Comparison of ENCODE assay signal across 28 cellular contexts in the genomic region with DNA sequence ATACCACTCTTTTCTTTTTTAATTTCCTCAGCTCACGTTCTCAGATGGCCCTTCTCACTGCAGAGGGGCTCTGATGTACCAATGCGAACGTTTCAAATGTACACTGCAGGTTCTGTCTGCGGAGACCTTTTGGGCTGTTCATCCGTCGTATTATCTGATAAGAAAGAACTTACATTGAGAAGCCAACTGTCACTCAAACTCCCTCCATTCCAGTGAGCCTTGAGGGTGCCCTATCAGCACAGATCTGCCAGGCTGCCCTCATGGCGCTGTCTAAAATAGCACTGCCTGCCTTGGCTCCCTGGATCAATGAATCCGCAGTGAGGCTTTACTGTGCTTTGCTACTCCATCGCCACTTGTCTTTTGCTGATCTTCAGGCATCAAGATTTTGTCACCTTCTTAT.
"Had no signal": no experiment of that assay in that cellular context is flagged by ENCODE, and none has a peak within 500 bp of the region (broad histone marks: within the 10 kb centered on the region; RNA-seq: fewer than 3 reads in every experiment).

No MANE protein-coding gene starts in this region.

- H3K4me1 ChIP-seq: pancreas, psoas muscle, right lobe of liver, sigmoid colon, stomach, thyroid gland, tibial nerve, upper lobe of left lung, vagina had no signal

- H3K4me3 Mint-ChIP-seq: natural killer cell treated with Interleukin-12 subunit alpha and Interleukin-12 subunit beta and Interleukin-15 and Interleukin-18, amount 100 ng/mL, for 72 hours; nephron progenitor cell; neural crest cell; stimulated activated effector memory CD8-positive, alpha-beta T cell treated with anti-CD3 and anti-CD28 coated beads, Interleukin-12 subunit alpha, Interleukin-12 subunit beta, amount 100 ng/mL, for 72 hours; stimulated activated naive B cell treated with anti-CD40 and anti-IgM and Interleukin-4, amounts not matched to agents 10 μg/mL and 1 μg/mL and 100 μg/mL, for 72 hours; stimulated activated naive CD8-positive, alpha-beta T cell treated with anti-CD3 and anti-CD28 coated beads, Interleukin-15, Interleukin-2, amounts not matched to agents 100 ng/mL and 50 ng/mL, for 24 hours had no signal

- H3K9me3 ChIP-seq: neutrophil, pancreas, psoas muscle, right lobe of liver, sigmoid colon, stomach, thoracic aorta, thyroid gland, tibial nerve, upper lobe of left lung, vagina had no signal

- DNase-seq: nephron progenitor cell; pancreas; posterior cingulate gyrus; psoas muscle; right cardiac atrium; right lobe of liver; sigmoid colon; small intestine; stimulated activated CD4-positive, alpha-beta T cell treated with anti-CD3 and anti-CD28 coated beads, Interleukin-15, amount 100 ng/mL, for 24 hours; stimulated activated CD4-positive, alpha-beta T cell treated with anti-CD3 and anti-CD28 coated beads, Interleukin-2, amount 100 ng/mL, for 24 hours; stimulated activated CD4-positive, alpha-beta T cell treated with anti-CD3 and anti-CD28 coated beads, Interleukin-2, amount 100 ng/mL, for 48 hours; stimulated activated CD4-positive, alpha-beta T cell treated with anti-CD3 and anti-CD28 coated beads, Interleukin-4, amount 100 ng/mL, for 24 hours; stimulated activated naive B cell treated with anti-CD40 and anti-IgM and Interleukin-4, amounts not matched to agents 10 μg/mL and 1 μg/mL and 100 μg/mL, for 72 hours; stimulated activated naive CD4-positive, alpha-beta T cell treated with Interleukin-2 at 50 U/mL for 16 hours; stomach; thyroid gland; trophoblast cell; upper lobe of left lung had no signal

- H3K36me3 ChIP-seq: neutrophil, pancreas, right lobe of liver, sigmoid colon, stomach, thoracic aorta, thyroid gland, tibial nerve, upper lobe of left lung, vagina had no signal

- H3K27ac ChIP-seq: neutrophil, pancreas, psoas muscle, right lobe of liver, sigmoid colon, stomach, thoracic aorta, thyroid gland, tibial nerve, upper lobe of left lung, vagina had no signal

- H3K4me3 ChIP-seq: pancreas, psoas muscle, right lobe of liver, sigmoid colon, stomach, thoracic aorta, thyroid gland, tibial nerve, upper lobe of left lung, vagina had no signal

- H3K27me3 ChIP-seq: neutrophil, pancreas, right lobe of liver, sigmoid colon, stomach, thyroid gland, tibial nerve, upper lobe of left lung, vagina had no signal

- H3K27me3 Mint-ChIP-seq: progenitor cell of endocrine pancreas; stimulated activated naive CD8-positive, alpha-beta T cell treated with anti-CD3 and anti-CD28 coated beads, Interleukin-15, Interleukin-2, amounts not matched to agents 100 ng/mL and 50 ng/mL, for 24 hours had no signal

- H3K4me1 Mint-ChIP-seq: nephron progenitor cell; neural crest cell; stimulated activated effector memory CD8-positive, alpha-beta T cell treated with anti-CD3 and anti-CD28 coated beads, Interleukin-12 subunit alpha, Interleukin-12 subunit beta, amount 100 ng/mL, for 72 hours; stimulated activated naive B cell treated with anti-CD40 and anti-IgM and Interleukin-4, amounts not matched to agents 10 μg/mL and 1 μg/mL and 100 μg/mL, for 72 hours had no signal

- ATAC-seq: natural killer cell treated with Interleukin-12 subunit alpha and Interleukin-12 subunit beta and Interleukin-15 and Interleukin-18, amount 100 ng/mL, for 72 hours; pancreas; psoas muscle; right cardiac atrium; right lobe of liver; stimulated activated effector memory CD8-positive, alpha-beta T cell treated with anti-CD3 and anti-CD28 coated beads, Interleukin-12 subunit alpha, Interleukin-12 subunit beta, amount 100 ng/mL, for 72 hours; stimulated activated naive B cell treated with anti-CD40 and anti-IgM and Interleukin-4, amounts not matched to agents 10 μg/mL and 1 μg/mL and 100 μg/mL, for 72 hours had no signal

- H3K9me3 Mint-ChIP-seq: natural killer cell treated with Interleukin-12 subunit alpha and Interleukin-12 subunit beta and Interleukin-15 and Interleukin-18, amount 100 ng/mL, for 72 hours; nephron progenitor cell; neural crest cell; stimulated activated effector memory CD8-positive, alpha-beta T cell treated with anti-CD3 and anti-CD28 coated beads, Interleukin-12 subunit alpha, Interleukin-12 subunit beta, amount 100 ng/mL, for 72 hours; stimulated activated naive B cell treated with anti-CD40 and anti-IgM and Interleukin-4, amounts not matched to agents 10 μg/mL and 1 μg/mL and 100 μg/mL, for 72 hours; stimulated activated naive CD8-positive, alpha-beta T cell treated with anti-CD3 and anti-CD28 coated beads, Interleukin-15, Interleukin-2, amounts not matched to agents 100 ng/mL and 50 ng/mL, for 24 hours had no signal

- FAIRE-seq: pancreas, small intestine, urothelium cell line had no signal

- H3K27ac Mint-ChIP-seq: natural killer cell treated with Interleukin-12 subunit alpha and Interleukin-12 subunit beta and Interleukin-15 and Interleukin-18, amount 100 ng/mL, for 72 hours; nephron progenitor cell; progenitor cell of endocrine pancreas; stimulated activated effector memory CD8-positive, alpha-beta T cell treated with anti-CD3 and anti-CD28 coated beads, Interleukin-12 subunit alpha, Interleukin-12 subunit beta, amount 100 ng/mL, for 72 hours; stimulated activated naive B cell treated with anti-CD40 and anti-IgM and Interleukin-4, amounts not matched to agents 10 μg/mL and 1 μg/mL and 100 μg/mL, for 72 hours; stimulated activated naive CD8-positive, alpha-beta T cell treated with anti-CD3 and anti-CD28 coated beads, Interleukin-15, Interleukin-2, amounts not matched to agents 100 ng/mL and 50 ng/mL, for 24 hours had no signal

- H3K36me3 Mint-ChIP-seq: natural killer cell treated with Interleukin-12 subunit alpha and Interleukin-12 subunit beta and Interleukin-15 and Interleukin-18, amount 100 ng/mL, for 72 hours; stimulated activated effector memory CD8-positive, alpha-beta T cell treated with anti-CD3 and anti-CD28 coated beads, Interleukin-12 subunit alpha, Interleukin-12 subunit beta, amount 100 ng/mL, for 72 hours; stimulated activated naive B cell treated with anti-CD40 and anti-IgM and Interleukin-4, amounts not matched to agents 10 μg/mL and 1 μg/mL and 100 μg/mL, for 72 hours had no signal
